Comparison of ENCODE assay signal across 8 cellular contexts in genomic region chr1:46036894-46037596, GRCh38.
DNase-seq lines count a peak whose midpoint lies in the region; ATAC-seq and TF ChIP-seq lines count a peak whose summit lies in the region.

No MANE protein-coding gene starts in this region.

- peak; percentile 64 for ATAC-seq in left ventricle myocardium superior
- ATAC-seq in GM18519 (IDR thresholded peaks at IDR 0.05; ENCODE audit: low FRiP score, unreplicated experiment) = no peak

- no peak overlapping the region for H3K4me3 ChIP-seq in AG04450 (ENCODE audit: low read depth, low read length)
- no peak overlapping the region for H3K4me3 ChIP-seq in retinal pigment epithelial cell (ENCODE audit: low read length)

- DNase-seq in AG04450 (ENCODE audit: low read depth, low spot score) (peak; percentile 59), GM19238 (ENCODE audit: insufficient read length, low spot score) (peak; percentile 71), NCI-H1694 (lab: John Stamatoyannopoulos, UW) (peak; percentile 90), T-helper 2 cell (peak; percentile 53 to 77 (median 74)), amniotic stem cell (lab: John Stamatoyannopoulos, UW) (peak; percentile 41), left ventricle myocardium superior (peak; percentile 94), retinal pigment epithelial cell (ENCODE audit: low read depth) (peak; percentile 39)

- H3K27ac ChIP-seq in AG04450 (ENCODE audit: low read depth, low read length) = no peak overlapping the region

- H3K9me3 ChIP-seq in AG04450 (ENCODE audit: control insufficient read depth, insufficient read depth, low read length) = no peaks in the 10 kb centered on the region

- no peaks in the 10 kb centered on the region for H3K27me3 ChIP-seq in AG04450 (ENCODE audit: control insufficient read depth, insufficient read depth, low read length)

- POLR2A ChIA-PET in AG04450 (lab: Yijun Ruan, JAX) = interaction anchor here (1.4 kb wide), 1 partner anchor 95 kb away, joined by 3 read pairs; the partner anchor contains the start of gene PIK3R3

- TF ChIP-seq CTCF in AG04450 (IDR thresholded peaks at IDR 0.05; ENCODE audit: low read depth, low read length) (peak; percentile 99), retinal pigment epithelial cell (conservative IDR thresholded peaks at IDR 0.05; ENCODE audit: low read depth, low read length) (peak; percentile 99)

- CTCF ChIA-PET in AG04450 (lab: Charles Lee) = interaction anchor here (0.6 to 10.1 kb wide), 26 partner anchors 11 to 349 kb away, joined by 3 to 188 read pairs (median 4); partner anchors contain the start of genes P3R3URF, PIK3R3 and TSPAN1

- intact Hi-C loops in left ventricle myocardium superior (cut with micrococcal nuclease) = loop anchor here (2.0 kb wide), 1 partner anchor 142 kb away; no protein-coding TSS in a partner anchor

Comparison
In these comparisons a context has a peak if more than half of its experiments do, and no peak if none do; other contexts are left out.
1. DNase-seq: peak in every context shown above with its lines; median percentile 94 in left ventricle myocardium superior; 90 in NCI-H1694; 74 in T-helper 2 cell; 71 in GM19238; 59 in AG04450; 41 in amniotic stem cell; 39 in retinal pigment epithelial cell.